ENCODE assay signal across 12 cellular contexts in the genomic region with DNA sequence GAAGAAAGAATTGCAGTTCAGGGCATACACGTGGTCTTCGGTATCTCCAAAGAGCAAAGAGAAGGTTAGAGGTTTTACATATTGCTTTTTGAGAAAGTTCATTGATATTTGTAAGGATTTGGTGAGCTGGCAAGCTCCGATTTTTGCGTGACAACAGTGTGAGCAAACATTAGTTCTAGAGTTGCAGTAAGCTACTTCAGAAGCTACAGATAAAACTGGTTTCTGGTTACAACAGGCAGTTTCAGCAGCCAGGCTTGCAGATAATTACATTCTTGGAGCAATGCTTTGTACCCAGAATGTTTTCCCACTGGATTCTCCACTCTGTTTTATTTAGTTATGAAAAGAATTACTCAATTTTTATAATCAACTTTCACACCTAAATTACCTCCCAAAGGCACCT. TPM values are rescaled to one million over a fixed set of nuclear protein-coding genes. Genes with fewer than 3 reads are reported as not detected.
DNase-seq lines count a peak whose midpoint lies in the region; FAIRE-seq and TF ChIP-seq lines count a peak whose summit lies in the region.
"Had no signal": no experiment of that assay in that cellular context is flagged by ENCODE, and none has a peak within 500 bp of the region (broad histone marks: within the 10 kb centered on the region; RNA-seq: fewer than 3 reads in every experiment).

No MANE protein-coding gene starts in this region.

- H3K36me3 Mint-ChIP-seq in Calu3 (ENCODE audit: insufficient read depth, unreplicated experiment): peaks cover 14% of the 10 kb centered on the region
- H3K36me3 Mint-ChIP-seq in neural crest cell (ENCODE audit: low read depth): no peaks in the 10 kb centered on the region
- no peaks in the 10 kb centered on the region for H3K36me3 Mint-ChIP-seq in HFFc6 (ENCODE audit: low read depth)

- H3K4me1 Mint-ChIP-seq in Calu3 (ENCODE audit: low read depth, unreplicated experiment): peaks cover 34% of the 10 kb centered on the region
- H3K4me1 Mint-ChIP-seq in neural crest cell: peaks cover 21% of the 10 kb centered on the region
- H3K4me1 Mint-ChIP-seq in HFFc6 (ENCODE audit: low read depth): peaks cover 7% of the 10 kb centered on the region

- H3K4me3 Mint-ChIP-seq in Calu3 (ENCODE audit: low read depth, unreplicated experiment) (peak overlapping the region; percentile 48), neural crest cell (peak overlapping the region; percentile 10), HFFc6 (no peak overlapping the region; the same call in 1 of the 2 replicates)

- H3K27ac Mint-ChIP-seq in Calu3 (ENCODE audit: unreplicated experiment) (no peak overlapping the region), neural crest cell (ENCODE audit: unreplicated experiment) (no peak overlapping the region), HFFc6 (no peak overlapping the region; the same call in 1 of the 2 replicates)
- H3K27ac Mint-ChIP-seq: activated T-helper 2 cell treated with anti-CD3 and anti-CD28 coated beads, Interferon-gamma antibody, Interleukin-2, Interleukin-4, amounts not matched to agents 10 μg/mL and 5 μg/mL and 100 μg/mL, durations not matched to agents 14 hours and 24 hours and 36 hours had no signal

- TF ChIP-seq CTCF in Calu3 (IDR thresholded peaks at IDR 0.05; ENCODE audit: unreplicated experiment): no peak
- TF ChIP-seq CTCF in choroid plexus epithelial cell (conservative IDR thresholded peaks at IDR 0.05; ENCODE audit: low read depth, low read length): no peak
- TF ChIP-seq CTCF in neural crest cell (conservative IDR thresholded peaks at IDR 0.05): no peak
- no peak for TF ChIP-seq CTCF in HFFc6 (IDR thresholded peaks at IDR 0.05)

- in situ Hi-C loops in G401 (cut with HindIII; ENCODE audit: low sequenced_read_pairs): no loop called here

- no peak overlapping the region for H3K4me3 ChIP-seq in choroid plexus epithelial cell (ENCODE audit: low read depth, low read length)

- no peak for FAIRE-seq in RCC 7860 (lab: Jason Lieb, UNC)

- no TSS peak for BruUV-seq in Calu3 (replicated peaks; lab: Mats Ljungman, UMichigan)

- no peaks in the 10 kb centered on the region for H3K9me3 Mint-ChIP-seq in Calu3 (ENCODE audit: low read depth, unreplicated experiment)
- H3K9me3 Mint-ChIP-seq in neural crest cell: no peaks in the 10 kb centered on the region
- H3K9me3 Mint-ChIP-seq in HFFc6: no peaks in the 10 kb centered on the region
- H3K9me3 Mint-ChIP-seq: activated T-helper 2 cell treated with anti-CD3 and anti-CD28 coated beads, Interferon-gamma antibody, Interleukin-2, Interleukin-4, amounts not matched to agents 10 μg/mL and 5 μg/mL and 100 μg/mL, durations not matched to agents 14 hours and 24 hours and 36 hours had no signal

- DNase-seq in Calu3: no peak
- DNase-seq in NCI-H2029 treated with DMSO at 0.1 percent for 48 hours (lab: John Stamatoyannopoulos, UW): peak; percentile 89
- peak; percentile 89 for DNase-seq in choroid plexus epithelial cell (ENCODE audit: low read depth)
- DNase-seq in neural crest cell (ENCODE audit: low read depth, low spot score): no peak
- no peak for DNase-seq in HFFc6
- no peak for DNase-seq in G401 (ENCODE audit: low spot score)
- no peak for DNase-seq in NOMO-1 (lab: John Stamatoyannopoulos, UW; ENCODE audit: unreplicated experiment in 2 of 2)
- no peak for DNase-seq in RCC 7860 (ENCODE audit: low spot score)
- DNase-seq: naive B cell, NCI-H1930 had no signal

- H3K27me3 Mint-ChIP-seq in Calu3 (ENCODE audit: unreplicated experiment) (no peaks in the 10 kb centered on the region), neural crest cell (ENCODE audit: low read depth) (no peaks in the 10 kb centered on the region), HFFc6 (ENCODE audit: insufficient read depth) (peaks cover 1% of the 10 kb centered on the region)
- H3K27me3 Mint-ChIP-seq: naive B cell had no signal

- intact Hi-C loops in Calu3 (cut with micrococcal nuclease; ENCODE audit: unreplicated experiment): loop anchor here (2.0 to 10.0 kb wide), 3 partner anchors 33 to 313 kb away; a partner anchor contains a TSS

- CTCF ChIA-PET in Calu3 (lab: Charles Lee): no interaction called here

RNA-seq across cellular contexts. Expression of a gene that starts 28.2 kb away (rescaled TPM):
- total RNA-seq in Calu3 (2022) (not detected in 2 replicates), neural crest cell (not detected in 2 replicates)
- not detected for total RNA-seq in HFFc6 (2021; fragmentation: NEBNext Ultra II Directional; extraction: Animal tissue kit (Norgen Biotek cat#: 25700))
- total RNA-seq in G401 (2014; rRNA removed; shearing (Covaris generic)): not detected in 2 replicates

RNA-seq across cellular contexts. Expression of a gene that starts 47.9 kb away (rescaled TPM):
- total RNA-seq in Calu3 (2022) (not detected in 2 replicates), neural crest cell (not detected in 2 replicates)
- not detected for total RNA-seq in HFFc6 (2021; fragmentation: NEBNext Ultra II Directional; extraction: Animal tissue kit (Norgen Biotek cat#: 25700))
- not detected in 2 replicates for total RNA-seq in G401 (2014; rRNA removed; shearing (Covaris generic))
- total RNA-seq: activated T-helper 2 cell treated with anti-CD3 and anti-CD28 coated beads, Interferon-gamma antibody, Interleukin-2, Interleukin-4, amounts not matched to agents 10 μg/mL and 5 μg/mL and 100 μg/mL, durations not matched to agents 14 hours and 24 hours and 36 hours; T-helper 2 cell treated with Interferon-gamma antibody and Interleukin-4, amounts not matched to agents 100 ng/mL and 5 ng/mL, for 36 hours had no signal

RNA-seq across cellular contexts. Expression of a gene that starts 54.0 kb away (rescaled TPM):
- 0.14 TPM in 1 of 2 replicates, not detected in the other for total RNA-seq in Calu3 (2022)
- total RNA-seq in neural crest cell: 0.12 TPM in 1 of 2 replicates, not detected in the other
- total RNA-seq in HFFc6 (2021; fragmentation: NEBNext Ultra II Directional; extraction: Animal tissue kit (Norgen Biotek cat#: 25700)): under 1 TPM; 0.14 to 0.78 (median 0.28) TPM
- not detected in 2 replicates for total RNA-seq in G401 (2014; rRNA removed; shearing (Covaris generic))

RNA-seq across cellular contexts. Expression of a gene that starts 58.8 kb away (rescaled TPM):
- not detected in 2 replicates for total RNA-seq in Calu3 (2022)
- total RNA-seq in neural crest cell: not detected in 2 replicates
- not detected for total RNA-seq in HFFc6 (2021; fragmentation: NEBNext Ultra II Directional; extraction: Animal tissue kit (Norgen Biotek cat#: 25700))
- not detected in 2 replicates for total RNA-seq in G401 (2014; rRNA removed; shearing (Covaris generic))
- total RNA-seq: activated T-helper 2 cell treated with anti-CD3 and anti-CD28 coated beads, Interferon-gamma antibody, Interleukin-2, Interleukin-4, amounts not matched to agents 10 μg/mL and 5 μg/mL and 100 μg/mL, durations not matched to agents 14 hours and 24 hours and 36 hours; T-helper 2 cell treated with Interferon-gamma antibody and Interleukin-4, amounts not matched to agents 100 ng/mL and 5 ng/mL, for 36 hours had no signal

Comparison
In these comparisons a context has a peak if more than half of its experiments do, and no peak if none do; other contexts are left out.
1. DNase-seq: peak in NCI-H2029 treated with DMSO at 0.1 percent for 48 hours (single experiment) and choroid plexus epithelial cell (single experiment); none in Calu3 (single experiment), neural crest cell (single experiment), HFFc6 (single experiment), G401 (single experiment), NOMO-1 (0 of 2) and RCC 7860 (single experiment).